In genomic region chr14:22579218-22579617, GRCh38 we compare ENCODE assay signal across 12 cellular contexts. TPM values are rescaled to one million over a fixed set of nuclear protein-coding genes. Genes with fewer than 3 reads are reported as not detected.
DNase-seq lines count a peak whose midpoint lies in the region; ATAC-seq, FAIRE-seq and TF ChIP-seq lines count a peak whose summit lies in the region.
"Had no signal": no experiment of that assay in that cellular context is flagged by ENCODE, and none has a peak within 500 bp of the region (broad histone marks: within the 10 kb centered on the region; RNA-seq: fewer than 3 reads in every experiment).

No MANE protein-coding gene starts in this region.

- no peak for DNase-seq in activated CD4-positive, alpha-beta memory T cell treated with anti-CD3 and anti-CD28 coated beads, Interleukin-2, amount 10 ng/mL, durations not matched to agents 7 days and 5 days
- no peak for DNase-seq in activated CD4-positive, alpha-beta memory T cell treated with anti-CD3 and anti-CD28 coated beads for 36 hours
- DNase-seq in HFFc6 (no peak), Ammon's horn (ENCODE audit: low spot score) (no peak), NCI-H2081 treated with DMSO at 0.1 percent for 48 hours (lab: John Stamatoyannopoulos, UW) (no peak), frontal cortex (ENCODE audit: low spot score in 2 of 2) (no peak)
- DNase-seq in central memory CD8-positive, alpha-beta T cell (ENCODE audit: low spot score in 2 of 2): no peak
- DNase-seq: kidney glomerular epithelial cell, NCI-H2171 treated with DMSO at 0.1 percent for 48 hours, stomach had no signal

- H3K4me3 Mint-ChIP-seq in activated CD4-positive, alpha-beta memory T cell treated with anti-CD3 and anti-CD28 coated beads, Interleukin-2, amount 10 ng/mL, durations not matched to agents 7 days and 5 days: no peak overlapping the region
- no peak overlapping the region for H3K4me3 Mint-ChIP-seq in activated CD4-positive, alpha-beta memory T cell treated with anti-CD3 and anti-CD28 coated beads for 36 hours
- no peak overlapping the region for H3K4me3 Mint-ChIP-seq in HFFc6
- H3K4me3 Mint-ChIP-seq in central memory CD8-positive, alpha-beta T cell: no peak overlapping the region
- H3K4me3 Mint-ChIP-seq in nephron: no peak overlapping the region

- no peak for ATAC-seq in central memory CD8-positive, alpha-beta T cell (replicated peaks; ENCODE audit: extremely low read depth, poor library complexity, severe bottlenecking)

- H3K27me3 Mint-ChIP-seq in activated CD4-positive, alpha-beta memory T cell treated with anti-CD3 and anti-CD28 coated beads, Interleukin-2, amount 10 ng/mL, durations not matched to agents 7 days and 5 days: no peaks in the 10 kb centered on the region
- no peaks in the 10 kb centered on the region for H3K27me3 Mint-ChIP-seq in activated CD4-positive, alpha-beta memory T cell treated with anti-CD3 and anti-CD28 coated beads for 36 hours
- H3K27me3 Mint-ChIP-seq in HFFc6 (ENCODE audit: insufficient read depth) (no peaks in the 10 kb centered on the region), nephron (ENCODE audit: low read depth) (no peaks in the 10 kb centered on the region)
- no peaks in the 10 kb centered on the region for H3K27me3 Mint-ChIP-seq in central memory CD8-positive, alpha-beta T cell

- POLR2A ChIA-PET in activated CD4-positive, alpha-beta memory T cell treated with anti-CD3 and anti-CD28 coated beads, Interleukin-2, amount 10 ng/mL, durations not matched to agents 7 days and 5 days (lab: Charles Lee): interaction anchor here (0.6 to 1.9 kb wide), 5 partner anchors 9 to 22 kb away, joined by 3 to 4 read pairs (median 3); partner anchors contain the start of gene DAD1
- POLR2A ChIA-PET in activated CD4-positive, alpha-beta memory T cell treated with anti-CD3 and anti-CD28 coated beads for 36 hours (lab: Charles Lee): interaction anchor here (0.7 to 1.1 kb wide), 2 partner anchors 9 to 256 kb away, joined by 3 to 5 read pairs; no protein-coding TSS in a partner anchor

- no peak for TF ChIP-seq CTCF in HFFc6 (IDR thresholded peaks at IDR 0.05)
- no peak for TF ChIP-seq CTCF in nephron (IDR thresholded peaks at IDR 0.05; ENCODE audit: unreplicated experiment in 3 of 3)

- peaks cover 54% of the 10 kb centered on the region for H3K36me3 Mint-ChIP-seq in activated CD4-positive, alpha-beta memory T cell treated with anti-CD3 and anti-CD28 coated beads, Interleukin-2, amount 10 ng/mL, durations not matched to agents 7 days and 5 days (ENCODE audit: low read depth)
- peaks cover 44% of the 10 kb centered on the region for H3K36me3 Mint-ChIP-seq in activated CD4-positive, alpha-beta memory T cell treated with anti-CD3 and anti-CD28 coated beads for 36 hours
- H3K36me3 Mint-ChIP-seq in HFFc6 (ENCODE audit: low read depth) (peaks cover 8% of the 10 kb centered on the region), nephron (ENCODE audit: low read depth) (peaks cover 22% of the 10 kb centered on the region)
- H3K36me3 Mint-ChIP-seq in central memory CD8-positive, alpha-beta T cell (ENCODE audit: insufficient read depth): peaks cover 17% of the 10 kb centered on the region

- intact Hi-C loops in activated CD4-positive, alpha-beta memory T cell treated with anti-CD3 and anti-CD28 coated beads for 36 hours (cut with micrococcal nuclease): no loop called here

- H3K4me1 Mint-ChIP-seq in activated CD4-positive, alpha-beta memory T cell treated with anti-CD3 and anti-CD28 coated beads, Interleukin-2, amount 10 ng/mL, durations not matched to agents 7 days and 5 days: peaks cover 63% of the 10 kb centered on the region
- H3K4me1 Mint-ChIP-seq in activated CD4-positive, alpha-beta memory T cell treated with anti-CD3 and anti-CD28 coated beads for 36 hours (ENCODE audit: low read depth): peaks cover 68% of the 10 kb centered on the region
- peaks cover 39% of the 10 kb centered on the region for H3K4me1 Mint-ChIP-seq in HFFc6 (ENCODE audit: low read depth)
- peaks cover 38% of the 10 kb centered on the region for H3K4me1 Mint-ChIP-seq in central memory CD8-positive, alpha-beta T cell
- peaks cover 12% of the 10 kb centered on the region for H3K4me1 Mint-ChIP-seq in nephron

- no peak for FAIRE-seq in frontal cortex (lab: Jason Lieb, UNC)
- FAIRE-seq: colon had no signal

- no peaks in the 10 kb centered on the region for H3K9me3 Mint-ChIP-seq in activated CD4-positive, alpha-beta memory T cell treated with anti-CD3 and anti-CD28 coated beads, Interleukin-2, amount 10 ng/mL, durations not matched to agents 7 days and 5 days
- H3K9me3 Mint-ChIP-seq in activated CD4-positive, alpha-beta memory T cell treated with anti-CD3 and anti-CD28 coated beads for 36 hours: no peaks in the 10 kb centered on the region
- H3K9me3 Mint-ChIP-seq in HFFc6: no peaks in the 10 kb centered on the region
- H3K9me3 Mint-ChIP-seq in central memory CD8-positive, alpha-beta T cell: no peaks in the 10 kb centered on the region
- no peaks in the 10 kb centered on the region for H3K9me3 Mint-ChIP-seq in nephron

- H3K27ac Mint-ChIP-seq in activated CD4-positive, alpha-beta memory T cell treated with anti-CD3 and anti-CD28 coated beads, Interleukin-2, amount 10 ng/mL, durations not matched to agents 7 days and 5 days: peak overlapping the region; percentile 41
- H3K27ac Mint-ChIP-seq in activated CD4-positive, alpha-beta memory T cell treated with anti-CD3 and anti-CD28 coated beads for 36 hours: no peak overlapping the region
- H3K27ac Mint-ChIP-seq in HFFc6: peak overlapping the region; percentile 67
- peak overlapping the region; percentile 59 for H3K27ac Mint-ChIP-seq in central memory CD8-positive, alpha-beta T cell (ENCODE audit: low read depth)
- peak overlapping the region in 2 of 3 experiments; percentile 2 to 47 for H3K27ac Mint-ChIP-seq in nephron

- CTCF ChIA-PET in activated CD4-positive, alpha-beta memory T cell treated with anti-CD3 and anti-CD28 coated beads, Interleukin-2, amount 10 ng/mL, durations not matched to agents 7 days and 5 days (lab: Charles Lee): interaction anchor here (0.8 to 2.8 kb wide), 3 partner anchors 9 to 169 kb away, joined by 3 to 16 read pairs (median 9); partner anchors contain the start of gene DAD1
- CTCF ChIA-PET in activated CD4-positive, alpha-beta memory T cell treated with anti-CD3 and anti-CD28 coated beads for 36 hours (lab: Charles Lee): interaction anchor here (1.3 to 4.7 kb wide), 2 partner anchors 9 to 244 kb away, joined by 4 to 33 read pairs; no protein-coding TSS in a partner anchor

RNA-seq across cellular contexts. Expression of gene DAD1, which starts 9.8 kb away (rescaled TPM):
- total RNA-seq in activated CD4-positive, alpha-beta memory T cell treated with anti-CD3 and anti-CD28 coated beads, Interleukin-2, amount 10 ng/mL, durations not matched to agents 7 days and 5 days: 100 to 1,000 TPM; 160 to 167 TPM
- total RNA-seq in activated CD4-positive, alpha-beta memory T cell treated with anti-CD3 and anti-CD28 coated beads for 36 hours: 100 to 1,000 TPM; 292 to 305 TPM
- total RNA-seq in HFFc6 (2021; fragmentation: NEBNext Ultra II Directional; extraction: Animal tissue kit (Norgen Biotek cat#: 25700)): 100 to 1,000 TPM; 292 to 311 (median 302) TPM
- total RNA-seq in frontal cortex: 89.7 TPM

RNA-seq across cellular contexts. Expression of gene ABHD4, which starts 18.9 kb away (rescaled TPM):
- total RNA-seq in activated CD4-positive, alpha-beta memory T cell treated with anti-CD3 and anti-CD28 coated beads, Interleukin-2, amount 10 ng/mL, durations not matched to agents 7 days and 5 days: 10 to 100 TPM; 16.7 to 20.7 TPM
- total RNA-seq in activated CD4-positive, alpha-beta memory T cell treated with anti-CD3 and anti-CD28 coated beads for 36 hours: 10 to 100 TPM; 10.0 to 13.6 TPM
- 10 to 100 TPM; 22.2 to 31.6 (median 27.5) TPM for total RNA-seq in HFFc6 (2021; fragmentation: NEBNext Ultra II Directional; extraction: Animal tissue kit (Norgen Biotek cat#: 25700))
- 2.4 TPM for total RNA-seq in frontal cortex
